In genomic region chr3:94336076-94336741, GRCh38 we compare ENCODE assay signal across 8 cellular contexts.
DNase-seq lines count a peak whose midpoint lies in the region; ATAC-seq and TF ChIP-seq lines count a peak whose summit lies in the region.

No MANE protein-coding gene starts in this region.

- H3K9me3 Mint-ChIP-seq in brain, result peaks cover 0 to 4% (median 0%) of the 10 kb centered on the region in 5 experiments

- no peaks in the 10 kb centered on the region for H3K4me1 Mint-ChIP-seq in brain

- no peak overlapping the region for H3K27ac Mint-ChIP-seq in brain

- intact Hi-C loops in left colon (cut with DNase I, micrococcal nuclease), result no loop called here

- DNase-seq in COLO668 (lab: John Stamatoyannopoulos, UW; ENCODE audit: unreplicated experiment) (peak; percentile 2), KBM-7 (peak; percentile 18), left colon (peak in 1 of 2 donors; percentile 10), NCI-H1694 (lab: John Stamatoyannopoulos, UW) (no peak)
- no peak for DNase-seq in activated T-cell treated with anti-CD3 and anti-CD28 coated beads, Interleukin-2, amount 50 U/mL, for 1 hour

- H3K4me3 Mint-ChIP-seq in brain, result no peak overlapping the region

- H3K36me3 Mint-ChIP-seq in brain, result no peaks in the 10 kb centered on the region

- in situ Hi-C loops in KBM-7 (cut with MboI; ENCODE audit: low pct_unique_long_range_greater_than_20kb, low sequenced_read_pairs), result no loop called here

- ATAC-seq in left colon, result peak; percentile 100
- ATAC-seq in esophagus mucosa, result no peak
- no peak for ATAC-seq in GM19351 (IDR thresholded peaks at IDR 0.05; ENCODE audit: unreplicated experiment)

- peaks cover 6% of the 10 kb centered on the region for H3K27me3 Mint-ChIP-seq in brain

- peak; percentile 68 to 74 for TF ChIP-seq CTCF in brain (conservative IDR thresholded peaks at IDR 0.05)

Comparison
In these comparisons a context has a peak if more than half of its experiments do, and no peak if none do; other contexts are left out.
1. DNase-seq: peak in COLO668 (single experiment) and KBM-7 (single experiment); none in NCI-H1694 (single experiment) and activated T-cell treated with anti-CD3 and anti-CD28 coated beads, Interleukin-2, amount 50 U/mL, for 1 hour (single experiment).